9 cellular contexts compared by ENCODE assay signal in the genomic region with DNA sequence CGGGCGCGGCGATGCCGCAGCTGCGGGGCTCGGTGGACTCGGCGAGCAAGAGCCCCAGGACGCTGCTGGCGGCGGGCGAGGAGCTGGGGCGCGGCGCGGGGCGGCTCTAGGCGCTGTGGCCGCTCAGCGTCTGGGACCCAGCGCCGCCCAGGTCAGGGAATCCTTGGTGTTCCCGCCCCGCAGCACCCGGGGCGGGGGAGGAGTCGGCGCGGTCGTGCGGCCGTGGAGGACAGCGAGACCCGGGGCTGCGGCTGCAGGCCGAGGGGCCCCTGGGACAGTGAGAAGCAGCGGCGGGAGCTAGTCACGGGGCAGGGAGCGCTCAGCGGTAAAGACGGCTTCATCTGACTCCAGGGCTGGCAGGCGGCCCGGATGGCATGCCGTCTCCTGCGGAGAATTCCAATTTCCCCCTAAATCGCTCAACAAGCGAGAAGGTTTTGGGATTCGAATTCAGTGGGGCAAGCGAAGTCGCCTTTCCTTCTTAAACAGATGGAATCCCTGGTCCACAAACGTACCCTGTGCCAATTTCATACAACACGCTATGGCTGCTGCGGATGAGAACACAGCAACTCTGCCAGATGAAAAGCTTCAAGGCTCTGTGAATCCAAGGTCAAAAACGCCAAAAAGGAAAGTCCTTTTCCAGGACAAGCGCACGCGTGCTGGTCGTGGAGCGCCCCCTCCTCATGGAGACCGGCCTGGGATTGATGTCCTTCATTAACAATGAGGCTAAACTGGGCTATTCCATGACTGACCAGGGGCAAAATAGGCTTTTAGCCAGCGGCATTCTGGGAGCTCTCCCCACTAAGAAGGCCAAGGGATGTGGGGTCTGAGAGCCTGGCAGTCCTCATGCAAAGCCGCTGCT. TPM values are rescaled to one million over a fixed set of nuclear protein-coding genes. Genes with fewer than 3 reads are reported as not detected.
A peak's percentile ranks its signal among the peaks of the same experiment; 100 is the strongest.
DNase-seq lines count a peak whose midpoint lies in the region; ATAC-seq, FAIRE-seq and TF ChIP-seq lines count a peak whose summit lies in the region.
"Had no signal": no experiment of that assay in that cellular context is flagged by ENCODE, and none has a peak within 500 bp of the region (broad histone marks: within the 10 kb centered on the region; RNA-seq: fewer than 3 reads in every experiment).

No MANE protein-coding gene starts in this region.

- peak; percentile 13 for FAIRE-seq in keratinocyte (lab: Jason Lieb, UNC)
- FAIRE-seq: endometrium had no signal

- H3K9ac ChIP-seq in keratinocyte (ENCODE audit: control insufficient read depth, extremely low read depth, insufficient read depth, low read length) (peak overlapping the region; percentile 47), skeletal muscle tissue (ENCODE audit: low read depth in 1 of 3, low read length in 3 of 3) (peak overlapping the region; percentile 23 to 54 (median 51))

- H3K36me3 ChIP-seq in keratinocyte (ENCODE audit: control insufficient read depth in 2 of 2, extremely low read depth in 1 of 2, insufficient read depth in 2 of 2, low read length in 2 of 2) (no peaks in the 10 kb centered on the region), skeletal muscle tissue (ENCODE audit: control insufficient read depth in 3 of 3, insufficient read depth in 3 of 3, low read length in 3 of 3) (no peaks in the 10 kb centered on the region)

- H3K27ac ChIP-seq in cingulate gyrus (ENCODE audit: low read depth, low read length), result peak overlapping the region; percentile 67
- H3K27ac ChIP-seq in keratinocyte (ENCODE audit: control insufficient read depth, insufficient read depth, low read length), result no peak overlapping the region
- no peak overlapping the region for H3K27ac ChIP-seq in skeletal muscle tissue (ENCODE audit: low read depth, low read length)

- DNase-seq in activated naive CD4-positive, alpha-beta T cell treated with anti-CD3 and anti-CD28 coated beads, Interleukin-2, amount 10 ng/mL, durations not matched to agents 7 days and 5 days, result peak; percentile 31
- no peak for DNase-seq in activated naive CD4-positive, alpha-beta T cell treated with anti-CD3 and anti-CD28 coated beads, Interleukin-2, amount 50 U/mL, for 16 hours
- DNase-seq in OCI-M1 (lab: John Stamatoyannopoulos, UW) (peak; percentile 55), keratinocyte (ENCODE audit: low read depth, low spot score) (no peak)

- H3K9me3 ChIP-seq in keratinocyte (ENCODE audit: control insufficient read depth, low read depth, low read length) (no peaks in the 10 kb centered on the region), skeletal muscle tissue (ENCODE audit: control insufficient read depth in 3 of 3, low read length in 3 of 3) (no peaks in the 10 kb centered on the region)

- ATAC-seq in GM19324 (IDR thresholded peaks at IDR 0.05; ENCODE audit: low FRiP score, unreplicated experiment), result no peak
- ATAC-seq in HG03565 (IDR thresholded peaks at IDR 0.05; ENCODE audit: unreplicated experiment), result no peak

- no peaks in the 10 kb centered on the region for H3K79me2 ChIP-seq in keratinocyte (ENCODE audit: control insufficient read depth, insufficient read depth, low read length)

- H2AFZ ChIP-seq in keratinocyte (ENCODE audit: control insufficient read depth, low read length), result peak overlapping the region; percentile 71

- H3K27ac Mint-ChIP-seq in activated naive CD4-positive, alpha-beta T cell treated with anti-CD3 and anti-CD28 coated beads, Interleukin-2, amount 10 ng/mL, durations not matched to agents 7 days and 5 days, result no peak overlapping the region

- H3K4me1 ChIP-seq in keratinocyte (ENCODE audit: control insufficient read depth, extremely low read depth, insufficient read depth, low read length) (peaks cover 4% of the 10 kb centered on the region), skeletal muscle tissue (ENCODE audit: control insufficient read depth in 3 of 3, insufficient read depth in 3 of 3, low read length in 3 of 3) (peaks cover 4 to 13% (median 6%) of the 10 kb centered on the region in 3 donors)

- H3K27me3 ChIP-seq in keratinocyte (ENCODE audit: control insufficient read depth, extremely low read depth, insufficient read depth, low read length), result no peaks in the 10 kb centered on the region
- peaks cover 0 to 17% (median 4%) of the 10 kb centered on the region in 3 donors for H3K27me3 ChIP-seq in skeletal muscle tissue (ENCODE audit: control insufficient read depth in 3 of 3, insufficient read depth in 3 of 3, low read length in 3 of 3)

- H4K20me1 ChIP-seq in keratinocyte (ENCODE audit: control insufficient read depth, extremely low read depth, insufficient read depth, low read length), result no peaks in the 10 kb centered on the region

- peaks cover 24% of the 10 kb centered on the region for H3K27me3 Mint-ChIP-seq in activated naive CD4-positive, alpha-beta T cell treated with anti-CD3 and anti-CD28 coated beads, Interleukin-2, amount 10 ng/mL, durations not matched to agents 7 days and 5 days

- TF ChIP-seq CTCF in keratinocyte (optimal IDR thresholded peaks at IDR 0.05 in 1 of 3, IDR thresholded peaks at IDR 0.05 in 1 of 3, conservative IDR thresholded peaks at IDR 0.05 in 1 of 3; ENCODE audit: extremely low read depth in 1 of 3, insufficient read depth in 2 of 3, low read length in 3 of 3), result no peak

- peaks cover 7% of the 10 kb centered on the region for H3K9me3 Mint-ChIP-seq in activated naive CD4-positive, alpha-beta T cell treated with anti-CD3 and anti-CD28 coated beads, Interleukin-2, amount 10 ng/mL, durations not matched to agents 7 days and 5 days

- dilution Hi-C loops in keratinocyte (cut with MboI; ENCODE audit: extremely low pct_ligation_motif_present, low sequenced_read_pairs), result no loop called here

- CTCF ChIA-PET in activated naive CD4-positive, alpha-beta T cell treated with anti-CD3 and anti-CD28 coated beads, Interleukin-2, amount 10 ng/mL, durations not matched to agents 7 days and 5 days (lab: Charles Lee), result interaction anchor here (0.9 to 1.0 kb wide), 2 partner anchors 17 to 30 kb away, joined by 3 read pairs; a partner anchor contains a TSS

- no peaks in the 10 kb centered on the region for H3K9me1 ChIP-seq in keratinocyte (ENCODE audit: control insufficient read depth, extremely low read depth, insufficient read depth, low read length)

- H3K4me2 ChIP-seq in keratinocyte (ENCODE audit: control insufficient read depth, extremely low read depth, insufficient read depth, low read depth, low read length), result peak overlapping the region; percentile 83

- peak overlapping the region; percentile 45 to 67 (median 65) for H3K4me3 ChIP-seq in keratinocyte (ENCODE audit: control insufficient read depth in 2 of 3, extremely low read depth in 1 of 3, insufficient read depth in 2 of 3, low read depth in 1 of 3, low read length in 3 of 3)
- H3K4me3 ChIP-seq in skeletal muscle tissue (ENCODE audit: low read length in 3 of 3), result peak overlapping the region; percentile 60 to 71 (median 61)

- H3K4me3 Mint-ChIP-seq in activated naive CD4-positive, alpha-beta T cell treated with anti-CD3 and anti-CD28 coated beads, Interleukin-2, amount 10 ng/mL, durations not matched to agents 7 days and 5 days, result peak overlapping the region; percentile 75

- peaks cover 3% of the 10 kb centered on the region for H3K4me1 Mint-ChIP-seq in activated naive CD4-positive, alpha-beta T cell treated with anti-CD3 and anti-CD28 coated beads, Interleukin-2, amount 10 ng/mL, durations not matched to agents 7 days and 5 days

- no peaks in the 10 kb centered on the region for H3K36me3 Mint-ChIP-seq in activated naive CD4-positive, alpha-beta T cell treated with anti-CD3 and anti-CD28 coated beads, Interleukin-2, amount 10 ng/mL, durations not matched to agents 7 days and 5 days

RNA-seq across cellular contexts. Expression of a gene that starts 4.2 kb away (rescaled TPM):
- polyA plus RNA-seq in keratinocyte, result 0.08 to 0.26 TPM (median 0.18 TPM) in 3 replicates
- 0.52 TPM for polyA plus RNA-seq in keratinocyte (2011; ENCODE audit: low read depth)
- 0.10 and 0.26 TPM in 2 replicates for polyA plus RNA-seq in keratinocyte (2011; cell fraction: cytosol; rRNA removed)
- polyA plus RNA-seq in keratinocyte (2011; cell fraction: nucleus; rRNA removed), result 0.87 and 1.1 TPM in 2 replicates
- polyA plus RNA-seq in keratinocyte (2012; ENCODE audit: low replicate concordance), result 1.1 TPM in 1 of 2 replicates, not detected in the other
- 0.26 TPM in 1 of 3 replicates, not detected in the others for polyA minus RNA-seq in keratinocyte
- not detected for polyA minus RNA-seq in keratinocyte (2011; cell fraction: cytosol; rRNA and poly(A)+ RNA removed)
- 0.42 and 0.47 TPM in 2 replicates for polyA minus RNA-seq in keratinocyte (2011; cell fraction: nucleus; rRNA and poly(A)+ RNA removed)
- total RNA-seq in skeletal muscle tissue, result not detected

RNA-seq across cellular contexts. Expression of a gene that starts 17.3 kb away (rescaled TPM):
- 7.2 to 8.5 TPM (median 8.3 TPM) in 3 replicates for polyA plus RNA-seq in keratinocyte
- 1.6 TPM for polyA plus RNA-seq in keratinocyte (2011; ENCODE audit: low read depth)
- polyA plus RNA-seq in keratinocyte (2011; cell fraction: cytosol; rRNA removed), result 2.3 and 4.5 TPM in 2 replicates
- 8.9 and 10.2 TPM in 2 replicates for polyA plus RNA-seq in keratinocyte (2011; cell fraction: nucleus; rRNA removed)
- 2.1 and 4.9 TPM in 2 replicates for polyA plus RNA-seq in keratinocyte (2012; ENCODE audit: low replicate concordance)
- polyA minus RNA-seq in keratinocyte, result 6.9 to 15.2 TPM (median 10.7 TPM) in 3 replicates
- 7.9 TPM for polyA minus RNA-seq in keratinocyte (2011; cell fraction: cytosol; rRNA and poly(A)+ RNA removed)
- 14.6 and 21.0 TPM in 2 replicates for polyA minus RNA-seq in keratinocyte (2011; cell fraction: nucleus; rRNA and poly(A)+ RNA removed)
- total RNA-seq in skeletal muscle tissue, result 11.5 TPM

RNA-seq across cellular contexts. Expression of a gene that starts 31.5 kb away (rescaled TPM):
- 9.4 to 19.5 TPM (median 15.5 TPM) in 3 replicates for polyA plus RNA-seq in keratinocyte
- 4.0 TPM for polyA plus RNA-seq in keratinocyte (2011; ENCODE audit: low read depth)
- 6.0 and 10.7 TPM in 2 replicates for polyA plus RNA-seq in keratinocyte (2011; cell fraction: cytosol; rRNA removed)
- polyA plus RNA-seq in keratinocyte (2011; cell fraction: nucleus; rRNA removed), result 32.3 and 32.7 TPM in 2 replicates
- 6.6 and 12.2 TPM in 2 replicates for polyA plus RNA-seq in keratinocyte (2012; ENCODE audit: low replicate concordance)
- 4.9 to 10.5 TPM (median 10.5 TPM) in 3 replicates for polyA minus RNA-seq in keratinocyte
- polyA minus RNA-seq in keratinocyte (2011; cell fraction: cytosol; rRNA and poly(A)+ RNA removed), result 4.0 TPM
- polyA minus RNA-seq in keratinocyte (2011; cell fraction: nucleus; rRNA and poly(A)+ RNA removed), result 15.6 and 21.4 TPM in 2 replicates
- total RNA-seq in skeletal muscle tissue, result 12.5 TPM

RNA-seq across cellular contexts. Expression of a gene that starts 44.5 kb away (rescaled TPM):
- 1.7 to 2.8 TPM (median 2.3 TPM) in 3 replicates for polyA plus RNA-seq in keratinocyte
- polyA plus RNA-seq in keratinocyte (2011; ENCODE audit: low read depth), result 0.09 TPM
- polyA plus RNA-seq in keratinocyte (2011; cell fraction: cytosol; rRNA removed), result 0.45 and 1.2 TPM in 2 replicates
- 5.5 and 6.2 TPM in 2 replicates for polyA plus RNA-seq in keratinocyte (2011; cell fraction: nucleus; rRNA removed)
- polyA plus RNA-seq in keratinocyte (2012; ENCODE audit: low replicate concordance), result 0.68 and 1.5 TPM in 2 replicates
- polyA minus RNA-seq in keratinocyte, result 0.89 to 4.0 TPM (median 2.2 TPM) in 3 replicates
- 0.58 TPM for polyA minus RNA-seq in keratinocyte (2011; cell fraction: cytosol; rRNA and poly(A)+ RNA removed)
- 1.7 and 3.2 TPM in 2 replicates for polyA minus RNA-seq in keratinocyte (2011; cell fraction: nucleus; rRNA and poly(A)+ RNA removed)
- total RNA-seq in skeletal muscle tissue, result 7.3 TPM

RNA-seq across cellular contexts. Expression of a gene that starts 50.5 kb away (rescaled TPM):
- polyA plus RNA-seq in keratinocyte, result 10.7 to 12.9 TPM (median 12.1 TPM) in 3 replicates
- polyA plus RNA-seq in keratinocyte (2011; ENCODE audit: low read depth), result 10.0 TPM
- polyA plus RNA-seq in keratinocyte (2011; cell fraction: cytosol; rRNA removed), result 6.1 and 11.1 TPM in 2 replicates
- 10.4 and 12.7 TPM in 2 replicates for polyA plus RNA-seq in keratinocyte (2011; cell fraction: nucleus; rRNA removed)
- polyA plus RNA-seq in keratinocyte (2012; ENCODE audit: low replicate concordance), result 8.2 and 13.6 TPM in 2 replicates
- polyA minus RNA-seq in keratinocyte, result 5.2 to 13.7 TPM (median 11.2 TPM) in 3 replicates
- polyA minus RNA-seq in keratinocyte (2011; cell fraction: cytosol; rRNA and poly(A)+ RNA removed), result 13.2 TPM
- 10.3 and 21.1 TPM in 2 replicates for polyA minus RNA-seq in keratinocyte (2011; cell fraction: nucleus; rRNA and poly(A)+ RNA removed)
- total RNA-seq in skeletal muscle tissue, result 17.7 TPM

Comparison
In these comparisons a context has a peak if more than half of its experiments do, and no peak if none do; other contexts are left out.
1. DNase-seq: peak in activated naive CD4-positive, alpha-beta T cell treated with anti-CD3 and anti-CD28 coated beads, Interleukin-2, amount 10 ng/mL, durations not matched to agents 7 days and 5 days (single experiment) and OCI-M1 (single experiment); none in activated naive CD4-positive, alpha-beta T cell treated with anti-CD3 and anti-CD28 coated beads, Interleukin-2, amount 50 U/mL, for 16 hours (single experiment) and keratinocyte (single experiment).